1 cellular context compared by ENCODE assay signal in the genomic region with DNA sequence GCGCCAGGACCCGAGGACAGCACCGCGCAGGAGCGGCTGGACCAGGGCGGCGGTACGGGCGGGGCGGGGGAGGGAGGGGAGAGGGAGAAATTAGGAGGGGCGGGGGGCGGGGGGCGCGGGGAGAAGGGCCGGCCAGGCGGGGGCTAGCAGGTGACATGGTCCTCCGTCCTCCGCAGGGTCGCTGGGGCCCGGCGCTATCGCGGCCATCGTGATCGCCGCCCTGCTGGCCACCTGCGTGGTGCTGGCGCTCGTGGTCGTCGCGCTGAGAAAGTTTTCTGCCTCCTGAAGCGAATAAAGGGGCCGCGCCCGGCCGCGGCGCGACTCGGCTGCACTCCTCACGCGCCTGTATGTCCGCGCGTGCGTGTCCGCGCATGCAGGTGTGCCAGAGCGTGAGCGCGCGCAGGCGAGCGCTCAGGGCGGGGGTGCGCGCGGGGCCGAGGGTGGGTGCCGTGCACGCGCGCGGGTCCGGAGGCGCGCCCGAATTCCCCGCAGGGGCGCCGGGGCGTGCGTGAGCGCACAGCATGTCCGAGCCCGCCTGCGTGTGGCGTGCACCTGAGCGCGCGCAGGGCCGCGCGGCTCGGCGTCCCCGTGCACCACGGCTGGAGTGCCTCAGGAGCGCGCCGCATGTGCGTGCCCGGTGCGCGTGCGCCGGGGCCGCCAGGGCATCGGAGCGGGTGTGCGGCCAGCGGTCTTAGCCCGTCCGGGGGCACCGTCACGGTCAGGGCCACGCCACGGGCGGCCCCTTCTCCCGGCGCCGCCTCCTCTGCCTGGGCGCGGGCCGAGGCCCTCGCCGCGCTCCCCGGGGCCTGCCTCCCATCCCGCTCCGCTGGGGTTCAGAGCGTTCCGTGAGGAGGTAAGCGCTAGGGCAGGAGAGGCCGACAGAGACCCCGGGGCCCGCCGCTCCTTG.
TF ChIP-seq lines count a peak whose summit lies in the region.

No MANE protein-coding gene starts in this region.

TF ChIP-seq in HepG2, 621 proteins besides CTCF, POLR2A, EP300 and RAD21 (continued from another document and continues in another):
- TF ChIP-seq ZNF747 (CRISPR knock-in tag; IDR thresholded peaks at IDR 0.05; ENCODE audit: borderline replicate concordance) (no peak), GLI4 (CRISPR knock-in tag; IDR thresholded peaks at IDR 0.05; ENCODE audit: borderline replicate concordance) (0 out of 2 replicates have a peak, but pooled peaks have one; percentile 61), CREM (IDR thresholded peaks at IDR 0.05) (no peak), CREM (CRISPR knock-in tag; IDR thresholded peaks at IDR 0.05) (no peak), TFE3 (CRISPR knock-in tag; IDR thresholded peaks at IDR 0.05) (no peak), IRF2 (CRISPR knock-in tag; IDR thresholded peaks at IDR 0.05) (no peak), CCDC6 (CRISPR knock-in tag; IDR thresholded peaks at IDR 0.05) (peak; percentile 38; the same call in 1 of the 2 replicates), ZNF235 (CRISPR knock-in tag; IDR thresholded peaks at IDR 0.05; ENCODE audit: borderline replicate concordance) (peak; percentile 78; the same call in 1 of the 2 replicates), FOXC1 (CRISPR knock-in tag; IDR thresholded peaks at IDR 0.05; ENCODE audit: borderline replicate concordance) (peak; percentile 39; the same call in 1 of the 2 replicates), HNRNPLL (IDR thresholded peaks at IDR 0.05; ENCODE audit: low read depth, low read length, poor library complexity, severe bottlenecking) (no peak), RNF2 (conservative IDR thresholded peaks at IDR 0.05; ENCODE audit: low read depth) (0 out of 2 replicates have a peak, but pooled peaks have one; percentile 29), ZNF503 (CRISPR knock-in tag; IDR thresholded peaks at IDR 0.05) (no peak), AGO1 (IDR thresholded peaks at IDR 0.05; ENCODE audit: low read depth, low read length, poor library complexity, severe bottlenecking) (peak; percentile 27), HOXA7 (CRISPR knock-in tag; IDR thresholded peaks at IDR 0.05) (no peak), ZNF790 (CRISPR knock-in tag; IDR thresholded peaks at IDR 0.05; ENCODE audit: borderline replicate concordance) (peak; percentile 61; the same call in 1 of the 2 replicates), ZNF253 (CRISPR knock-in tag; IDR thresholded peaks at IDR 0.05; ENCODE audit: borderline replicate concordance) (no peak), CHD4 (IDR thresholded peaks at IDR 0.05; ENCODE audit: borderline replicate concordance, low read length) (no peak), ZNF784 (CRISPR knock-in tag; IDR thresholded peaks at IDR 0.05; ENCODE audit: borderline replicate concordance) (peak; percentile 82; the same call in 1 of the 2 replicates), ZSCAN25 (CRISPR knock-in tag; IDR thresholded peaks at IDR 0.05) (peak; percentile 30; the same call in 1 of the 2 replicates), ZNF530 (CRISPR knock-in tag; IDR thresholded peaks at IDR 0.05; ENCODE audit: low read depth) (no peak), KDM5B (CRISPR knock-in tag; IDR thresholded peaks at IDR 0.05; ENCODE audit: borderline replicate concordance) (no peak; the same call in 1 of the 2 replicates), KDM3A (CRISPR knock-in tag; IDR thresholded peaks at IDR 0.05; ENCODE audit: low read depth) (0 out of 2 replicates have a peak, but pooled peaks have one; percentile 11), ZNF839 (CRISPR knock-in tag; IDR thresholded peaks at IDR 0.05; ENCODE audit: borderline replicate concordance) (no peak), ZNF687 (CRISPR knock-in tag; IDR thresholded peaks at IDR 0.05) (peak; percentile 86), NFATC3 (CRISPR knock-in tag; IDR thresholded peaks at IDR 0.05) (no peak), ZNF615 (CRISPR knock-in tag; IDR thresholded peaks at IDR 0.05; ENCODE audit: borderline replicate concordance) (no peak), AFF4 (CRISPR knock-in tag; IDR thresholded peaks at IDR 0.05) (no peak; the same call in 1 of the 2 replicates), GABPA (IDR thresholded peaks at IDR 0.05; ENCODE audit: low read depth, low read length) (no peak), GABPA (CRISPR knock-in tag; IDR thresholded peaks at IDR 0.05; ENCODE audit: low read depth) (no peak), CC2D1A (CRISPR knock-in tag; IDR thresholded peaks at IDR 0.05) (no peak), ZNF773 (CRISPR knock-in tag; IDR thresholded peaks at IDR 0.05; ENCODE audit: borderline replicate concordance) (no peak), ZNF17 (CRISPR knock-in tag; IDR thresholded peaks at IDR 0.05) (no peak), GATAD2A (CRISPR knock-in tag; IDR thresholded peaks at IDR 0.05) (no peak), CHCHD3 (CRISPR knock-in tag; IDR thresholded peaks at IDR 0.05) (no peak), WIZ (CRISPR knock-in tag; IDR thresholded peaks at IDR 0.05) (no peak), ZNF746 (CRISPR knock-in tag; IDR thresholded peaks at IDR 0.05) (no peak), ZKSCAN5 (CRISPR knock-in tag; IDR thresholded peaks at IDR 0.05) (no peak), REPIN1 (CRISPR knock-in tag; IDR thresholded peaks at IDR 0.05; ENCODE audit: borderline replicate concordance, low read depth) (no peak), KLF15 (CRISPR knock-in tag; IDR thresholded peaks at IDR 0.05; ENCODE audit: borderline replicate concordance) (0 out of 2 replicates have a peak, but pooled peaks have one; percentile 34), SOX6 (IDR thresholded peaks at IDR 0.05) (no peak), SOX6 (CRISPR knock-in tag; IDR thresholded peaks at IDR 0.05) (no peak), ZNF367 (CRISPR knock-in tag; IDR thresholded peaks at IDR 0.05; ENCODE audit: borderline replicate concordance) (no peak), ZFX (CRISPR knock-in tag; IDR thresholded peaks at IDR 0.05; ENCODE audit: low read depth) (peak; percentile 82), ASH2L (IDR thresholded peaks at IDR 0.05; ENCODE audit: insufficient read length, low read depth, low read length) (peak; percentile 25)
- TF ChIP-seq, protein P1, sequence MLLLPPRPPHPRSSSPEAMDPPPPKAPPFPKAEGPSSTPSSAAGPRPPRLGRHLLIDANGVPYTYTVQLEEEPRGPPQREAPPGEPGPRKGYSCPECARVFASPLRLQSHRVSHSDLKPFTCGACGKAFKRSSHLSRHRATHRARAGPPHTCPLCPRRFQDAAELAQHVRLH (CRISPR knock-in tag; IDR thresholded peaks at IDR 0.05; ENCODE audit: borderline replicate concordance, low read depth) = no peak
- TF ChIP-seq, protein P2, sequence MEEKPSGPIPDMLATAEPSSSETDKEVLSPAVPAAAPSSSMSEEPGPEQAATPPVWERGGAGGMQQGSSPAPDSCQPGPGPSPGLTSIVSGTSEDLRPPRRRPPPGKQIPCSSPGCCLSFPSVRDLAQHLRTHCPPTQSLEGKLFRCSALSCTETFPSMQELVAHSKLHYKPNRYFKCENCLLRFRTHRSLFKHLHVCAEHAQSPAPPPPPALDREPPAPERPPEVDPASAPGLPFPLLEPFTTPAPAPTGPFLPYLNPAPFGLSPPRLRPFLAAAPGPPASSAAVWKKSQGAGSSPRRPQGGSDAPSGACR (CRISPR knock-in tag; IDR thresholded peaks at IDR 0.05) = no peak; the same call in 1 of the 2 replicates
- TF ChIP-seq, protein P3, sequence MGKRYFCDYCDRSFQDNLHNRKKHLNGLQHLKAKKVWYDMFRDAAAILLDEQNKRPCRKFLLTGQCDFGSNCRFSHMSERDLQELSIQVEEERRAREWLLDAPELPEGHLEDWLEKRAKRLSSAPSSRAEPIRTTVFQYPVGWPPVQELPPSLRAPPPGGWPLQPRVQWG (CRISPR knock-in tag; IDR thresholded peaks at IDR 0.05; ENCODE audit: borderline replicate concordance, low read depth) = no peak
- TF ChIP-seq, protein P4, sequence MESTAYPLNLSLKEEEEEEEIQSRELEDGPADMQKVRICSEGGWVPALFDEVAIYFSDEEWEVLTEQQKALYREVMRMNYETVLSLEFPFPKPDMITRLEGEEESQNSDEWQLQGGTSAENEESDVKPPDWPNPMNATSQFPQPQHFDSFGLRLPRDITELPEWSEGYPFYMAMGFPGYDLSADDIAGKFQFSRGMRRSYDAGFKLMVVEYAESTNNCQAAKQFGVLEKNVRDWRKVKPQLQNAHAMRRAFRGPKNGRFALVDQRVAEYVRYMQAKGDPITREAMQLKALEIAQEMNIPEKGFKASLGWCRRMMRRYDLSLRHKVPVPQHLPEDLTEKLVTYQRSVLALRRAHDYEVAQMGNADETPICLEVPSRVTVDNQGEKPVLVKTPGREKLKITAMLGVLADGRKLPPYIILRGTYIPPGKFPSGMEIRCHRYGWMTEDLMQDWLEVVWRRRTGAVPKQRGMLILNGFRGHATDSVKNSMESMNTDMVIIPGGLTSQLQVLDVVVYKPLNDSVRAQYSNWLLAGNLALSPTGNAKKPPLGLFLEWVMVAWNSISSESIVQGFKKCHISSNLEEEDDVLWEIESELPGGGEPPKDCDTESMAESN (CRISPR knock-in tag; conservative IDR thresholded peaks at IDR 0.05) = no peak
